ENCODE assay signal across 16 cellular contexts in genomic region chr22:32042924-32043323, GRCh38. TPM values are rescaled to one million over a fixed set of nuclear protein-coding genes. Genes with fewer than 3 reads are reported as not detected.
DNase-seq lines count a peak whose midpoint lies in the region; ATAC-seq and TF ChIP-seq lines count a peak whose summit lies in the region.
"Had no signal": no experiment of that assay in that cellular context is flagged by ENCODE, and none has a peak within 500 bp of the region (broad histone marks: within the 10 kb centered on the region; RNA-seq: fewer than 3 reads in every experiment).

Gene SLC5A1, plus strand, starts transcription at chr22:32043261. Its CDS starts 21 bp downstream, at chr22:32043282.

- ATAC-seq in left lobe of liver (peak; percentile 59), HG02759 (IDR thresholded peaks at IDR 0.05; ENCODE audit: unreplicated experiment) (no peak), HG03135 (IDR thresholded peaks at IDR 0.05; ENCODE audit: unreplicated experiment) (no peak)
- ATAC-seq: SK-N-SH treated with all-trans-retinoic acid at 6 μM for 48 hours had no signal

- TF ChIP-seq CTCF in breast epithelium (IDR thresholded peaks at IDR 0.05) (no peak), A673 (conservative IDR thresholded peaks at IDR 0.05; ENCODE audit: low read depth, low read length) (no peak)

- peak within 1 kb of the TSS; percentile 38 to 71 for H3K27ac ChIP-seq in breast epithelium
- H3K27ac ChIP-seq in A673 (ENCODE audit: low read depth, low read length, poor library complexity, severe bottlenecking): no peak within 1 kb of the TSS

- BruUV-seq in A673 (replicated peaks; lab: Mats Ljungman, UMichigan): no TSS peak

- no peaks in the 10 kb centered on the region for H3K4me1 ChIP-seq in breast epithelium
- no peaks in the 10 kb centered on the region for H3K4me1 ChIP-seq in A673 (ENCODE audit: insufficient read depth, low read length, poor library complexity, severe bottlenecking)

- POLR2A ChIA-PET in A673 (lab: Charles Lee; ENCODE audit: low non-redundant PET): no interaction called here

- no peaks in the 10 kb centered on the region for H3K36me3 ChIP-seq in breast epithelium
- H3K36me3 ChIP-seq in A673 (ENCODE audit: insufficient read depth, low read length, poor library complexity, severe bottlenecking): no peaks in the 10 kb centered on the region

- H3K9me3 ChIP-seq in breast epithelium (no peaks in the 10 kb centered on the region), A673 (ENCODE audit: low read depth, low read length, poor library complexity, severe bottlenecking) (no peaks in the 10 kb centered on the region)

- intact Hi-C loops in breast epithelium (cut with DNase I; ENCODE audit: low total_unique reads) (no loop called here), A673 (cut with micrococcal nuclease; ENCODE audit: unreplicated experiment) (no loop called here)

- H3K4me3 ChIP-seq in breast epithelium (peak within 1 kb of the TSS in 2 of 3 donors; percentile 4 to 31), A673 (ENCODE audit: low read depth, low read length, poor library complexity, severe bottlenecking) (no peak within 1 kb of the TSS)

- H3K27me3 ChIP-seq in breast epithelium: no peaks in the 10 kb centered on the region
- H3K27me3 ChIP-seq in A673 (replicated peaks; ENCODE audit: insufficient read depth, low read depth, low read length, poor library complexity): peaks cover 33% of the 10 kb centered on the region

- DNase-seq in COR-L47 (lab: John Stamatoyannopoulos, UW): peak; percentile 95
- DNase-seq in NCI-H2029 treated with DMSO at 0.1 percent for 48 hours (lab: John Stamatoyannopoulos, UW): peak; percentile 64
- peak; percentile 58 to 78 for DNase-seq in breast epithelium (ENCODE audit: low spot score in 2 of 2)
- DNase-seq in left lobe of liver (ENCODE audit: low spot score): no peak
- DNase-seq in A673 (ENCODE audit: low spot score): no peak
- no peak for DNase-seq in hepatic stellate cell (ENCODE audit: low spot score)
- DNase-seq: ACHN; activated CD4-positive, alpha-beta T cell treated with anti-CD3 and anti-CD28 coated beads, Interleukin-2, amount 50 U/mL, for 48 hours; activated gamma-delta T cell treated with Interleukin-2 at 50 U/mL for 16 hours; NCI-H2171; stimulated activated CD4-positive, alpha-beta T cell treated with anti-CD3 and anti-CD28 coated beads, Interleukin-4, amount 100 ng/mL, for 4 hours had no signal

- CTCF ChIA-PET in A673 (lab: Charles Lee): no interaction called here

- no peak for TF ChIP-seq POLR2A in breast epithelium (IDR thresholded peaks at IDR 0.05)

RNA-seq across cellular contexts. Expression of gene SLC5A1, which starts in this region (rescaled TPM):
- total RNA-seq in breast epithelium (1 to 10 TPM in 2 of 3 donors, not detected in 1; 1.3 to 5.3 TPM), left lobe of liver (1.9 TPM), A673 (2021) (not detected in 2 replicates)
- total RNA-seq: progenitor cell of endocrine pancreas, subcutaneous adipose tissue had no signal

Comparison
In these comparisons a context has a peak if more than half of its experiments do, and no peak if none do; other contexts are left out.
1. DNase-seq: peak in COR-L47 (single experiment), NCI-H2029 treated with DMSO at 0.1 percent for 48 hours (single experiment) and breast epithelium (2 of 2); none in left lobe of liver (single experiment), A673 (single experiment) and hepatic stellate cell (single experiment).